Comparison of ENCODE assay signal across 8 cellular contexts in genomic region chr3:49415931-49416601, GRCh38. TPM values are rescaled to one million over a fixed set of nuclear protein-coding genes. Genes with fewer than 3 reads are reported as not detected.
DNase-seq lines count a peak whose midpoint lies in the region; ATAC-seq and TF ChIP-seq lines count a peak whose summit lies in the region.

No MANE protein-coding gene starts in this region.

- peak; percentile 2 for ATAC-seq in mucosa of descending colon
- ATAC-seq in GM19397 (IDR thresholded peaks at IDR 0.05; ENCODE audit: unreplicated experiment) = no peak

- intact Hi-C loops in mucosa of descending colon (cut with DNase I, micrococcal nuclease) (no loop called here), prostate gland (cut with DNase I) (loop anchor here (10.0 kb wide), 1 partner anchor 411 kb away; the partner anchor contains the start of gene WDR6)

- H3K36me3 ChIP-seq in mucosa of descending colon (ENCODE audit: low read depth) (peaks cover 5% of the 10 kb centered on the region), subcutaneous abdominal adipose tissue (ENCODE audit: control insufficient read depth in 5 of 5, insufficient read depth in 5 of 5, low read length in 5 of 5) (peaks cover 0 to 53% (median 33%) of the 10 kb centered on the region in 5 donors), prostate gland (no peaks in the 10 kb centered on the region)

- 37% methylated on average over 4 of the region's 4 CpGs for WGBS in prostate gland

- peak overlapping the region; percentile 11; the same call in 1 of the 2 replicates for H3K27ac ChIP-seq in 22Rv1
- peak overlapping the region; percentile 30 for H3K27ac ChIP-seq in subcutaneous abdominal adipose tissue (ENCODE audit: low read depth, low read length)
- no peak overlapping the region for H3K27ac ChIP-seq in prostate gland

- H3K9me3 ChIP-seq in mucosa of descending colon (no peaks in the 10 kb centered on the region), subcutaneous abdominal adipose tissue (ENCODE audit: control insufficient read depth in 5 of 5, low read length in 5 of 5) (no peaks in the 10 kb centered on the region), prostate gland (no peaks in the 10 kb centered on the region)

- TF ChIP-seq POLR2A in NB4 (IDR thresholded peaks at IDR 0.05; ENCODE audit: extremely low read depth, insufficient read length) (no peak), prostate gland (IDR thresholded peaks at IDR 0.05) (no peak)

- H3K4me3 ChIP-seq in NB4 (ENCODE audit: low read depth, low read length) (no peak overlapping the region), mucosa of descending colon (no peak overlapping the region), subcutaneous abdominal adipose tissue (ENCODE audit: low read depth in 1 of 5, low read length in 5 of 5) (peak overlapping the region in 1 of 5 donors; percentile 0), prostate gland (no peak overlapping the region)

- DNase-seq in NB4 (ENCODE audit: low read depth) (peak; percentile 92), activated T-cell treated with anti-CD3 and anti-CD28 coated beads for 48 hours (ENCODE audit: low read depth) (peak; percentile 47), mucosa of descending colon (peak in 2 of 3 donors; percentile 44 to 62), prostate gland (ENCODE audit: low spot score) (no peak), dermis blood vessel endothelial cell (no peak)

- TF ChIP-seq CTCF in 22Rv1 (IDR thresholded peaks at IDR 0.05) = no peak
- no peak for TF ChIP-seq CTCF in NB4 (IDR thresholded peaks at IDR 0.05; ENCODE audit: low read depth, low read length)
- TF ChIP-seq CTCF in mucosa of descending colon (IDR thresholded peaks at IDR 0.05) = no peak
- no peak for TF ChIP-seq CTCF in prostate gland (IDR thresholded peaks at IDR 0.05)

- H3K27me3 ChIP-seq in subcutaneous abdominal adipose tissue (ENCODE audit: control insufficient read depth in 5 of 5, insufficient read depth in 4 of 5, low read length in 5 of 5) (no peaks in the 10 kb centered on the region), prostate gland (replicated peaks; ENCODE audit: insufficient read depth) (no peaks in the 10 kb centered on the region)

- H3K4me1 ChIP-seq in mucosa of descending colon (ENCODE audit: low read depth) (peaks cover 18% of the 10 kb centered on the region), subcutaneous abdominal adipose tissue (ENCODE audit: control insufficient read depth in 5 of 5, insufficient read depth in 5 of 5, low read length in 5 of 5) (peaks cover 12 to 43% (median 35%) of the 10 kb centered on the region in 5 donors), prostate gland (replicated peaks) (peaks cover 11% of the 10 kb centered on the region)

- H3K9ac ChIP-seq in subcutaneous abdominal adipose tissue (ENCODE audit: low read length in 5 of 5) = no peak overlapping the region

RNA-seq across cellular contexts. Expression of gene TCTA, which starts 3.8 kb away (rescaled TPM):
- total RNA-seq in mucosa of descending colon (10 to 100 TPM; 31.6 to 44.4 (median 43.5) TPM), prostate gland (10 to 100 TPM; 39.6 to 70.0 TPM), dermis blood vessel endothelial cell (24.2 and 24.8 TPM in 2 replicates)

RNA-seq across cellular contexts. Expression of gene RHOA, which starts 4.3 kb away (rescaled TPM):
- 100 to 1,000 TPM; 358 to 430 (median 419) TPM for total RNA-seq in mucosa of descending colon
- total RNA-seq in prostate gland = 100 to 1,000 TPM; 296 to 343 TPM
- total RNA-seq in dermis blood vessel endothelial cell = 657 and 682 TPM in 2 replicates

RNA-seq across cellular contexts. Expression of gene AMT, which starts 6.2 kb away (rescaled TPM):
- total RNA-seq in mucosa of descending colon = 10 to 100 TPM; 15.8 to 36.3 (median 22.9) TPM
- 1 to 10 TPM; 6.3 to 8.9 TPM for total RNA-seq in prostate gland
- 0.28 and 0.68 TPM in 2 replicates for total RNA-seq in dermis blood vessel endothelial cell

RNA-seq across cellular contexts. Expression of gene NICN1, which starts 13.1 kb away (rescaled TPM):
- 10 to 100 TPM in 2 of 3 donors, 1 to 10 TPM in 1; 8.8 to 19.4 (median 17.7) TPM for total RNA-seq in mucosa of descending colon
- total RNA-seq in prostate gland = 10 to 100 TPM in 1 of 2 donors, 1 to 10 TPM in 1; 5.9 to 11.6 TPM
- 7.3 and 8.7 TPM in 2 replicates for total RNA-seq in dermis blood vessel endothelial cell

RNA-seq across cellular contexts. Expression of gene DAG1, which starts 54.0 kb away (rescaled TPM):
- total RNA-seq in mucosa of descending colon = 10 to 100 TPM; 76.9 to 97.3 (median 88.8) TPM
- 100 to 1,000 TPM in 1 of 2 donors, 10 to 100 TPM in 1; 86.7 to 213 TPM for total RNA-seq in prostate gland
- 44.1 and 76.9 TPM in 2 replicates for total RNA-seq in dermis blood vessel endothelial cell

Comparison
In these comparisons a context has a peak if more than half of its experiments do, and no peak if none do; other contexts are left out.
1. H3K27ac ChIP-seq: peak in 22Rv1 (single experiment) and subcutaneous abdominal adipose tissue (single experiment); none in prostate gland (0 of 2).
2. DNase-seq: peak in NB4 (single experiment), activated T-cell treated with anti-CD3 and anti-CD28 coated beads for 48 hours (single experiment) and mucosa of descending colon (2 of 3); none in prostate gland (single experiment) and dermis blood vessel endothelial cell (single experiment).